7 cellular contexts compared by ENCODE assay signal in genomic region chr2:684913-685312, GRCh38. TPM values are rescaled to one million over a fixed set of nuclear protein-coding genes. Genes with fewer than 3 reads are reported as not detected.
DNase-seq lines count a peak whose midpoint lies in the region; ATAC-seq, FAIRE-seq and TF ChIP-seq lines count a peak whose summit lies in the region.
"Not testable (repeated sequence)": the region's sequence is repeated elsewhere in the genome, so short reads cannot be mapped to it uniquely, and the experiment has no call there.

No MANE protein-coding gene starts in this region.

- POLR2A ChIA-PET in HEK293 (lab: Yijun Ruan, JAX), result not testable (repeated sequence)
- POLR2A ChIA-PET in K562 (lab: Yijun Ruan, JAX), result interaction anchor here (0.8 kb wide), 1 partner anchor 377 kb away, joined by 3 read pairs; no protein-coding TSS in a partner anchor

- in situ Hi-C loops in K562 (cut with MboI), result not testable (repeated sequence)

- not testable (repeated sequence) for H3K9me3 Mint-ChIP-seq in memory B cell
- peaks cover 21% of the 10 kb centered on the region for H3K9me3 Mint-ChIP-seq in stimulated activated memory B cell treated with anti-CD40 and anti-IgM and Interleukin-4, amounts not matched to agents 10 μg/mL and 1 μg/mL and 100 μg/mL, for 72 hours
- H3K9me3 Mint-ChIP-seq in stimulated activated naive B cell treated with anti-CD40 and anti-IgM and Interleukin-4, amounts not matched to agents 10 μg/mL and 1 μg/mL and 100 μg/mL, for 72 hours, result peaks cover 24 to 28% of the 10 kb centered on the region in 2 donors

- not testable (repeated sequence) for H3K9ac ChIP-seq in Karpas-422 (ENCODE audit: low read length); K562 (ENCODE audit: insufficient read depth in 1 of 2, low read depth in 2 of 2, low read length in 2 of 2)

- not testable (repeated sequence) for H3K79me2 ChIP-seq in Karpas-422 (ENCODE audit: low read length); K562 (ENCODE audit: control insufficient read depth, insufficient read depth, low read length)

- not testable (repeated sequence) for H3K9me1 ChIP-seq in K562 (ENCODE audit: control insufficient read depth, insufficient read depth, low read length)

- 0% methylated on average over 2 of the region's 2 CpGs for WGBS in K562 (ENCODE audit: insufficient coverage, low coverage, missing lambda C conversion rate)
- 91% methylated on average over 2 of the region's 2 CpGs for WGBS in esophagus muscularis mucosa

- not testable (repeated sequence) for H3K4me3 Mint-ChIP-seq in memory B cell; stimulated activated memory B cell treated with anti-CD40 and anti-IgM and Interleukin-4, amounts not matched to agents 10 μg/mL and 1 μg/mL and 100 μg/mL, for 72 hours; stimulated activated naive B cell treated with anti-CD40 and anti-IgM and Interleukin-4, amounts not matched to agents 10 μg/mL and 1 μg/mL and 100 μg/mL, for 72 hours

- not testable (repeated sequence) for H2AFZ ChIP-seq in Karpas-422 (ENCODE audit: low read length); K562 (ENCODE audit: low read depth, low read length)

- not testable (repeated sequence) for TF ChIP-seq POLR2A in K562 (conservative IDR thresholded peaks at IDR 0.05); esophagus muscularis mucosa (IDR thresholded peaks at IDR 0.05; ENCODE audit: low read depth)

- peaks cover 40% of the 10 kb centered on the region for H3K36me3 Mint-ChIP-seq in memory B cell
- peaks cover 71% of the 10 kb centered on the region for H3K36me3 Mint-ChIP-seq in stimulated activated memory B cell treated with anti-CD40 and anti-IgM and Interleukin-4, amounts not matched to agents 10 μg/mL and 1 μg/mL and 100 μg/mL, for 72 hours
- H3K36me3 Mint-ChIP-seq in stimulated activated naive B cell treated with anti-CD40 and anti-IgM and Interleukin-4, amounts not matched to agents 10 μg/mL and 1 μg/mL and 100 μg/mL, for 72 hours, result peaks cover 51 to 72% of the 10 kb centered on the region in 2 donors

- not testable (repeated sequence) for H3K27me3 ChIP-seq in Karpas-422 (ENCODE audit: low read length); esophagus muscularis mucosa
- peaks cover 3 to 11% of the 10 kb centered on the region in 2 experiments; a peak in 3 of 5 replicates for H3K27me3 ChIP-seq in K562 (ENCODE audit: control insufficient read depth in 2 of 2, insufficient read depth in 2 of 2, low read length in 2 of 2)

- TF ChIP-seq CTCF in HEK293 (tag by site-specific recombination; IDR thresholded peaks at IDR 0.05); K562 (IDR thresholded peaks at IDR 0.05 in 2 of 3, conservative IDR thresholded peaks at IDR 0.05 in 1 of 3; ENCODE audit: insufficient read depth in 2 of 3, low read depth in 1 of 3, low read length in 3 of 3); esophagus muscularis mucosa (IDR thresholded peaks at IDR 0.05): not testable (repeated sequence)

- H3K4me1 Mint-ChIP-seq in memory B cell, result not testable (repeated sequence)
- H3K4me1 Mint-ChIP-seq in stimulated activated memory B cell treated with anti-CD40 and anti-IgM and Interleukin-4, amounts not matched to agents 10 μg/mL and 1 μg/mL and 100 μg/mL, for 72 hours, result peaks cover 11% of the 10 kb centered on the region
- H3K4me1 Mint-ChIP-seq in stimulated activated naive B cell treated with anti-CD40 and anti-IgM and Interleukin-4, amounts not matched to agents 10 μg/mL and 1 μg/mL and 100 μg/mL, for 72 hours, result peaks cover 13 to 16% of the 10 kb centered on the region in 2 donors

- CTCF ChIA-PET in HEK293 (lab: Yijun Ruan, JAX); K562 (lab: Yijun Ruan, JAX; ENCODE audit: low intra/inter-chr PET ratio): not testable (repeated sequence)

- TF ChIP-seq RAD21 in K562 (CRISPR knock-in tag; conservative IDR thresholded peaks at IDR 0.05 in 1 of 2, IDR thresholded peaks at IDR 0.05 in 1 of 2), result not testable (repeated sequence)

- FAIRE-seq in K562 (lab: Jason Lieb, UNC), result not testable (repeated sequence)

- ATAC-seq in K562; memory B cell (ENCODE audit: low read depth); stimulated activated memory B cell treated with anti-CD40 and anti-IgM and Interleukin-4, amounts not matched to agents 10 μg/mL and 1 μg/mL and 100 μg/mL, for 72 hours; stimulated activated naive B cell treated with anti-CD40 and anti-IgM and Interleukin-4, amounts not matched to agents 10 μg/mL and 1 μg/mL and 100 μg/mL, for 72 hours (replicated peaks): not testable (repeated sequence)

- H3K27ac Mint-ChIP-seq in memory B cell, result peak overlapping the region; percentile 31
- peak overlapping the region; percentile 10 for H3K27ac Mint-ChIP-seq in stimulated activated memory B cell treated with anti-CD40 and anti-IgM and Interleukin-4, amounts not matched to agents 10 μg/mL and 1 μg/mL and 100 μg/mL, for 72 hours
- H3K27ac Mint-ChIP-seq in stimulated activated naive B cell treated with anti-CD40 and anti-IgM and Interleukin-4, amounts not matched to agents 10 μg/mL and 1 μg/mL and 100 μg/mL, for 72 hours, result peak overlapping the region; percentile 89

- not testable (repeated sequence) for H3K4me3 ChIP-seq in HEK293 (ENCODE audit: low read depth, low read length); Karpas-422 (ENCODE audit: low read length); K562; esophagus muscularis mucosa

- intact Hi-C loops in K562 (cut with micrococcal nuclease); esophagus muscularis mucosa (cut with DNase I): not testable (repeated sequence)

- not testable (repeated sequence) for H3K27ac ChIP-seq in HEK293 (ENCODE audit: extremely low read depth, low read depth, low read length); K562 (ENCODE audit: extremely low read depth, low read depth, low read length); esophagus muscularis mucosa (replicated peaks in 1 of 4)
- H3K27ac ChIP-seq in Karpas-422 (ENCODE audit: low read length), result 0 out of 2 replicates have a peak overlapping the region, but pooled peaks have one; percentile 19

- H4K20me1 ChIP-seq in Karpas-422 (ENCODE audit: insufficient read depth, low read depth, low read length); K562 (replicated peaks; ENCODE audit: control insufficient read depth, insufficient read depth, low read length): not testable (repeated sequence)

- H3K4me2 ChIP-seq in Karpas-422 (ENCODE audit: low read depth, low read length, poor library complexity, severe bottlenecking); K562 (ENCODE audit: insufficient read depth, low read length): not testable (repeated sequence)

- not testable (repeated sequence) for H3K36me3 ChIP-seq in HEK293 (ENCODE audit: control insufficient read depth in 2 of 2, insufficient read depth in 1 of 2, low read length in 2 of 2); K562 (ENCODE audit: control insufficient read depth, insufficient read depth, low read length); esophagus muscularis mucosa
- H3K36me3 ChIP-seq in Karpas-422 (ENCODE audit: insufficient read depth, low read length), result peaks cover 26% of the 10 kb centered on the region

- DNase-seq in Karpas-422; K562 (ENCODE audit: extremely low read depth in 1 of 4, low spot score in 3 of 4); memory B cell (ENCODE audit: low spot score in 2 of 2); stimulated activated naive B cell treated with anti-CD40 and anti-IgM and Interleukin-4, amounts not matched to agents 10 μg/mL and 1 μg/mL and 100 μg/mL, for 72 hours: not testable (repeated sequence)
- DNase-seq in esophagus muscularis mucosa (ENCODE audit: extremely low spot score), result peak; percentile 4

- not testable (repeated sequence) for H3K27me3 Mint-ChIP-seq in memory B cell; stimulated activated memory B cell treated with anti-CD40 and anti-IgM and Interleukin-4, amounts not matched to agents 10 μg/mL and 1 μg/mL and 100 μg/mL, for 72 hours; stimulated activated naive B cell treated with anti-CD40 and anti-IgM and Interleukin-4, amounts not matched to agents 10 μg/mL and 1 μg/mL and 100 μg/mL, for 72 hours

- H3K4me1 ChIP-seq in HEK293 (ENCODE audit: control insufficient read depth, insufficient read depth, low read length); Karpas-422 (ENCODE audit: low read length); K562 (replicated peaks in 1 of 2; ENCODE audit: control insufficient read depth in 2 of 2, insufficient read depth in 2 of 2, low read length in 2 of 2); esophagus muscularis mucosa: not testable (repeated sequence)

- not testable (repeated sequence) for TF ChIP-seq EP300 in K562 (IDR thresholded peaks at IDR 0.05; ENCODE audit: low read length); esophagus muscularis mucosa (IDR thresholded peaks at IDR 0.05)

- not testable (repeated sequence) for H3K9me3 ChIP-seq in HEK293 (ENCODE audit: control insufficient read depth, insufficient read depth, low read depth, low read length); K562 (replicated peaks; ENCODE audit: control insufficient read depth, insufficient read depth, low read depth, low read length); esophagus muscularis mucosa
- peaks cover 32% of the 10 kb centered on the region for H3K9me3 ChIP-seq in Karpas-422 (ENCODE audit: low read length)

- not testable (repeated sequence) for BruUV-seq in K562 (replicated peaks; lab: Mats Ljungman, UMichigan)

- H3K9me2 ChIP-seq in Karpas-422 (replicated peaks; ENCODE audit: insufficient read depth, low read length), result not testable (repeated sequence)

RNA-seq across cellular contexts. Expression of gene TMEM18, which starts 7.7 kb away (rescaled TPM):
- 46.1 and 48.6 TPM in 2 replicates for total RNA-seq in Karpas-422 (2014; rRNA removed; shearing (Covaris generic); ENCODE audit: low replicate concordance)
- 46.2 and 62.9 TPM in 2 replicates for total RNA-seq in K562 (2011; cell fraction: chromatin; rRNA removed; ENCODE audit: low replicate concordance)
- total RNA-seq in K562 (2011; cell fraction: nucleolus; rRNA removed), result 25.7 and 27.0 TPM in 2 replicates
- total RNA-seq in K562 (2011; cell fraction: nucleoplasm; rRNA removed), result 33.0 and 41.0 TPM in 2 replicates
- total RNA-seq in K562 (2014; rRNA removed), result 12.8 and 12.9 TPM in 2 replicates
- total RNA-seq in K562 (2014; rRNA removed; fragmentation: Illumina TruSeq; extraction: Trizol), result 19.6 and 23.4 TPM in 2 replicates
- total RNA-seq in K562 (2015; rRNA removed; fragmentation: Illumina TruSeq; extraction: Trizol), result 19.4 and 19.9 TPM in 2 replicates
- total RNA-seq in K562 (2021), result 18.4 and 21.3 TPM in 2 replicates
- 21.1 and 28.3 TPM in 2 replicates for polyA plus RNA-seq in K562 (2011; rRNA removed)
- polyA plus RNA-seq in K562 (2011; cell fraction: cytosol; rRNA removed), result 12.3 and 19.7 TPM in 2 replicates
- polyA plus RNA-seq in K562 (2011; cell fraction: nucleus; rRNA removed), result 36.1 and 37.8 TPM in 2 replicates
- polyA plus RNA-seq in K562 (2012), result 19.3 and 26.1 TPM in 2 replicates
- 19.2 and 21.8 TPM in 2 replicates for polyA plus RNA-seq in K562 (2014; fragmentation: Illumina TruSeq; extraction: Trizol)
- 10 to 100 TPM; 54.5 to 55.9 TPM for polyA plus RNA-seq in K562 (2014; fragmentation: Nextera tagmentation; extraction: Ambion mirVana)
- polyA plus RNA-seq in K562 (2014; rRNA removed), result 17.5 and 30.7 TPM in 2 replicates
- polyA minus RNA-seq in K562 (2011; rRNA and poly(A)+ RNA removed), result 20.6 and 22.0 TPM in 2 replicates
- polyA minus RNA-seq in K562 (2011; cell fraction: cytosol; rRNA and poly(A)+ RNA removed), result 6.6 and 9.2 TPM in 2 replicates
- 12.8 and 15.7 TPM in 2 replicates for polyA minus RNA-seq in K562 (2011; cell fraction: nucleus; rRNA and poly(A)+ RNA removed)
- 10 to 100 TPM in 2 of 4 donors, 1 to 10 TPM in 2; 8.7 to 27.3 (median 10.2) TPM for total RNA-seq in esophagus muscularis mucosa

Comparison
In these comparisons a context has a peak if more than half of its experiments do, and no peak if none do; other contexts are left out.
1. H3K27ac Mint-ChIP-seq: peak in every context shown above with its lines; median percentile 89 in stimulated activated naive B cell treated with anti-CD40 and anti-IgM and Interleukin-4, amounts not matched to agents 10 μg/mL and 1 μg/mL and 100 μg/mL, for 72 hours; 31 in memory B cell; 10 in stimulated activated memory B cell treated with anti-CD40 and anti-IgM and Interleukin-4, amounts not matched to agents 10 μg/mL and 1 μg/mL and 100 μg/mL, for 72 hours.